21 cellular contexts compared by ENCODE assay signal in the genomic region with DNA sequence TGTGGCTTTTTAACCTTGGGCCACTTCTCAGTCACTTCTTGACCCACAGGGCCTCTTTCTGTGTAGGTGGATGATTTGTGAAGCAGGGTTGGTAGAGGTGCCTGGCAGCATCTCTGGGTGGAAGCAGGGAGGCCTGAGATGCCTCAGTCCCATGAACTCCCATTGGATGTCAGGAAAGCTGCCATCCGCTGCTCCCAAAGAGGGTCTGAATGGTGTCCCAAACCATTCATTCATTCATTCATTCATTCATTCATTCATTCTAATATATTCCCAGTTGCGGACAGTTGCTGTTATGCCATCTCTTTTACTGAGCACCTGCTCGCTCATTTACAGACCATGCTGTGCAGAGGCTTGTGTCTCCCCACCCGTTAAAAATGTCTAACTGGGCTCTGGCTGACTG.
"Had no signal": no experiment of that assay in that cellular context is flagged by ENCODE, and none has a peak within 500 bp of the region (broad histone marks: within the 10 kb centered on the region; RNA-seq: fewer than 3 reads in every experiment).

No MANE protein-coding gene starts in this region.

- H3K9me3 Mint-ChIP-seq: immature natural killer cell; nephron; stimulated activated effector memory CD8-positive, alpha-beta T cell treated with anti-CD3 and anti-CD28 coated beads, Interleukin-12 subunit alpha, Interleukin-12 subunit beta, amount 100 ng/mL, for 72 hours; stimulated activated naive CD8-positive, alpha-beta T cell treated with anti-CD3 and anti-CD28 coated beads, Interleukin-15, amount 100 ng/mL, for 72 hours had no signal

- H3K27ac Mint-ChIP-seq: immature natural killer cell; nephron; stimulated activated effector memory CD8-positive, alpha-beta T cell treated with anti-CD3 and anti-CD28 coated beads, Interleukin-12 subunit alpha, Interleukin-12 subunit beta, amount 100 ng/mL, for 72 hours; stimulated activated naive CD8-positive, alpha-beta T cell treated with anti-CD3 and anti-CD28 coated beads, Interleukin-15, amount 100 ng/mL, for 72 hours had no signal

- H3K4me1 ChIP-seq: gastroesophageal sphincter, testis, tibial nerve had no signal

- H3K4me3 Mint-ChIP-seq: immature natural killer cell; nephron; stimulated activated effector memory CD8-positive, alpha-beta T cell treated with anti-CD3 and anti-CD28 coated beads, Interleukin-12 subunit alpha, Interleukin-12 subunit beta, amount 100 ng/mL, for 72 hours; stimulated activated naive CD8-positive, alpha-beta T cell treated with anti-CD3 and anti-CD28 coated beads, Interleukin-15, amount 100 ng/mL, for 72 hours had no signal

- H3K36me3 ChIP-seq: esophagus muscularis mucosa, gastroesophageal sphincter, left lung, neutrophil had no signal

- H3K4me3 ChIP-seq: coronary artery, dorsolateral prefrontal cortex, esophagus muscularis mucosa, gastroesophageal sphincter, left lung, lower lobe of right lung, testis, tibial nerve had no signal

- ATAC-seq: gastroesophageal sphincter; left lung; lower lobe of right lung; stimulated activated effector memory CD8-positive, alpha-beta T cell treated with anti-CD3 and anti-CD28 coated beads, Interleukin-12 subunit alpha, Interleukin-12 subunit beta, amount 100 ng/mL, for 72 hours; stimulated activated naive CD8-positive, alpha-beta T cell treated with anti-CD3 and anti-CD28 coated beads, Interleukin-15, amount 100 ng/mL, for 72 hours had no signal

- H3K27ac ChIP-seq: coronary artery, epithelial cell of prostate, esophagus muscularis mucosa, gastroesophageal sphincter, neutrophil, testis had no signal

- H3K9me3 ChIP-seq: esophagus muscularis mucosa, gastroesophageal sphincter, left lung, lower lobe of right lung, neutrophil, testis, tibial nerve had no signal

- H3K36me3 Mint-ChIP-seq: immature natural killer cell; stimulated activated effector memory CD8-positive, alpha-beta T cell treated with anti-CD3 and anti-CD28 coated beads, Interleukin-12 subunit alpha, Interleukin-12 subunit beta, amount 100 ng/mL, for 72 hours had no signal

- H3K27me3 ChIP-seq: dorsolateral prefrontal cortex, esophagus muscularis mucosa, gastroesophageal sphincter, left lung, testis, tibial nerve had no signal

- H3K4me1 Mint-ChIP-seq: immature natural killer cell; nephron; stimulated activated naive CD8-positive, alpha-beta T cell treated with anti-CD3 and anti-CD28 coated beads, Interleukin-15, amount 100 ng/mL, for 72 hours had no signal

- DNase-seq: central memory CD4-positive, alpha-beta T cell; dorsolateral prefrontal cortex; effector CD8-positive, alpha-beta T cell; immature natural killer cell; left lung; lower lobe of right lung; mesenchymal stem cell; midbrain; small intestine; stimulated activated CD4-positive, alpha-beta T cell treated with anti-CD3 and anti-CD28 coated beads, Interleukin-4, amount 100 ng/mL, for 1 hour; stimulated activated CD8-positive, alpha-beta memory T cell treated with anti-CD3 and anti-CD28 coated beads, Interleukin-4, amount 100 ng/mL, for 48 hours; stimulated activated naive CD8-positive, alpha-beta T cell treated with anti-CD3 and anti-CD28 coated beads, Interleukin-15, amount 100 ng/mL, for 72 hours; testis had no signal
